In the genomic region with DNA sequence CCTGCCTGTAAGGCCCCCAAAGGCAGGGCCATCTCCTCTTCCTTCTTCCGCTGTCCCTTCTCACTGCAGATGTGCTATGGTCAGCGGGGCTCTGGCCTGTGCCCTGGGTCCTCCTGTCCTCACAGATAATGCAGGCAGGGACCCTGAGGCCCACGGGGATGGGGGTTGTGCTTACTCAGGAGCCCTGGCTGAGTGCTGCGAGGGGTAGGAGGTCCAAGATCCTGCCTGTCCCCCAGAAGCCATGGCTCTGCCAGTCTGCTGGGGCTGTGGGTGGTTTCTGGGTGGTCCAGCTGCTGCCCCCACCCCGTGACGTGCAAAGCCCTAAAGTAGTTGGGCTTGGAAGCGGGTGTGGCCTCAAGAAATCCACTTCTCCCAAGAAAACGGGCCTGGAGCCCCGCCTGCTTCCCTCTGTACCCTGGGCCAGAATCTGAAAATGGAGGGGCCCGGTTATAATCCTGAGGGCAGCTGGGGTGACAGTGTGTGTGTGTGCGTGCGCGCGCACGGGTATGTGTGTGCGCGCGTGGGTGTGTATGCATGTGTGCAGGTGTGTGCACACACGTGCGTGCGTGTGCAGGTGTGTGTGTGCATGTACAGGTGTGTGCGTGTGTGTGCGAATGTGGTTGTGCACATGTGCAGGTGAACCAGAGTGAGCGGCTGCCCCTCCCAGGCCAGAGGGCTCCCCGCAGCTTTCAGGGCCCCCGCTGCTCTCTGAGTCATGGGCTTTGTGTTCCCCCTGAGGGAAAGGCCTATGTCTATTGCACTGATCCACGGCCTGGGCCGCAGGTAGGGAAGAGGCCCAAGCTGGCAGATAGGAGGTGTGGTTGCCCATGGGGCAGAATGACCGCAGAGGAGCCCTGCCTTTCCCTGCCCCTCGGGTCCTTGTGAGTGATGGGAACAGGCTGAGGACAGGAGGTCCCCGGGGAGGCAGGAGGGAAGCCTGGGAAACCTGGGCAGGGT, we compare ENCODE assay signal across 17 cellular contexts. TPM values are rescaled to one million over a fixed set of nuclear protein-coding genes. Genes with fewer than 3 reads are reported as not detected.
DNase-seq lines count a peak whose midpoint lies in the region; ATAC-seq and TF ChIP-seq lines count a peak whose summit lies in the region.
"Had no signal": no experiment of that assay in that cellular context is flagged by ENCODE, and none has a peak within 500 bp of the region (broad histone marks: within the 10 kb centered on the region; RNA-seq: fewer than 3 reads in every experiment).

No MANE protein-coding gene starts in this region.

- H3F3A ChIP-seq in MM.1S (ENCODE audit: insufficient read depth, low read length) = no peaks in the 10 kb centered on the region

- H3K36me3 ChIP-seq in breast epithelium (no peaks in the 10 kb centered on the region), MM.1S (replicated peaks; ENCODE audit: insufficient read depth, low read length) (no peaks in the 10 kb centered on the region)
- H3K36me3 ChIP-seq: BE2C had no signal

- TF ChIP-seq CTCF in breast epithelium (IDR thresholded peaks at IDR 0.05) (no peak), MCF 10A (IDR thresholded peaks at IDR 0.05; ENCODE audit: unreplicated experiment) (no peak), mesothelial cell of epicardium (IDR thresholded peaks at IDR 0.05; ENCODE audit: unreplicated experiment) (no peak), MM.1S (IDR thresholded peaks at IDR 0.05; ENCODE audit: low read length) (no peak), GM13977 (IDR thresholded peaks at IDR 0.05; ENCODE audit: extremely low read depth, insufficient read depth, missing control alignments) (no peak)

- no peak overlapping the region for H3K4me3 ChIP-seq in breast epithelium
- no peak overlapping the region for H3K4me3 ChIP-seq in MM.1S (ENCODE audit: low read length)

- TF ChIP-seq POLR2A in breast epithelium (IDR thresholded peaks at IDR 0.05) = no peak

- ATAC-seq in stimulated activated effector memory CD8-positive, alpha-beta T cell treated with anti-CD3 and anti-CD28 coated beads, Interleukin-12 subunit alpha, Interleukin-12 subunit beta, amount 100 ng/mL, for 72 hours = no peak

- H3K27ac Mint-ChIP-seq in MCF 10A (ENCODE audit: low read depth, unreplicated experiment) (no peak overlapping the region), mesothelial cell of epicardium (peak overlapping the region; percentile 98)
- peak overlapping the region; percentile 34 for H3K27ac Mint-ChIP-seq in stimulated activated effector memory CD8-positive, alpha-beta T cell treated with anti-CD3 and anti-CD28 coated beads, Interleukin-12 subunit alpha, Interleukin-12 subunit beta, amount 100 ng/mL, for 72 hours

- H3K4me1 Mint-ChIP-seq in MCF 10A (ENCODE audit: insufficient read depth, unreplicated experiment) = no peaks in the 10 kb centered on the region
- H3K4me1 Mint-ChIP-seq in mesothelial cell of epicardium = peaks cover 37% of the 10 kb centered on the region
- H3K4me1 Mint-ChIP-seq in stimulated activated effector memory CD8-positive, alpha-beta T cell treated with anti-CD3 and anti-CD28 coated beads, Interleukin-12 subunit alpha, Interleukin-12 subunit beta, amount 100 ng/mL, for 72 hours = peaks cover 25% of the 10 kb centered on the region

- in situ Hi-C loops in GM13977 (cut with MboI; ENCODE audit: low pct_unique_long_range_greater_than_20kb, low sequenced_read_pairs, unreplicated experiment) = no loop called here

- BruUV-seq in MCF 10A (replicated peaks; lab: Mats Ljungman, UMichigan) = no TSS peak

- no peak overlapping the region for H3K4me3 Mint-ChIP-seq in MCF 10A (ENCODE audit: unreplicated experiment)
- H3K4me3 Mint-ChIP-seq in mesothelial cell of epicardium = no peak overlapping the region
- no peak overlapping the region for H3K4me3 Mint-ChIP-seq in stimulated activated effector memory CD8-positive, alpha-beta T cell treated with anti-CD3 and anti-CD28 coated beads, Interleukin-12 subunit alpha, Interleukin-12 subunit beta, amount 100 ng/mL, for 72 hours
- H3K4me3 Mint-ChIP-seq: CD8-positive, alpha-beta memory T cell; H9 had no signal

- intact Hi-C loops in breast epithelium (cut with DNase I; ENCODE audit: low total_unique reads) = no loop called here
- intact Hi-C loops in MCF 10A (cut with micrococcal nuclease) = no loop called here

- no peaks in the 10 kb centered on the region for H4K20me1 ChIP-seq in MM.1S (ENCODE audit: insufficient read depth, low read length)

- POLR2A ChIA-PET in MCF 10A (lab: Yijun Ruan, JAX) = no interaction called here

- no peaks in the 10 kb centered on the region for H3K79me2 ChIP-seq in MM.1S (ENCODE audit: low read length)

- H3K36me3 Mint-ChIP-seq in MCF 10A (ENCODE audit: insufficient read depth, unreplicated experiment) (peaks cover 6% of the 10 kb centered on the region), mesothelial cell of epicardium (peaks cover 1% of the 10 kb centered on the region)
- no peaks in the 10 kb centered on the region for H3K36me3 Mint-ChIP-seq in stimulated activated effector memory CD8-positive, alpha-beta T cell treated with anti-CD3 and anti-CD28 coated beads, Interleukin-12 subunit alpha, Interleukin-12 subunit beta, amount 100 ng/mL, for 72 hours
- H3K36me3 Mint-ChIP-seq: CD8-positive, alpha-beta memory T cell had no signal

- H3K27ac ChIP-seq in breast epithelium (peak overlapping the region; percentile 89 to 93), angular gyrus (ENCODE audit: low read depth, low read length) (peak overlapping the region; percentile 63), MM.1S (ENCODE audit: low read length) (no peak overlapping the region)
- H3K27ac ChIP-seq: 22Rv1 had no signal

- H3K4me2 ChIP-seq in MM.1S (ENCODE audit: low read depth, low read length) = no peak overlapping the region

- no peak overlapping the region for H2AFZ ChIP-seq in MM.1S (ENCODE audit: low read length)

- DNase-seq in breast epithelium (ENCODE audit: low spot score in 2 of 2) (no peak), MCF 10A (ENCODE audit: unreplicated experiment) (no peak), mesothelial cell of epicardium (ENCODE audit: low spot score in 2 of 2, unreplicated experiment in 2 of 2) (no peak), DMS79 (lab: John Stamatoyannopoulos, UW) (no peak), MM.1S (no peak), GM13977 (ENCODE audit: low spot score) (no peak)
- no peak for DNase-seq in stimulated activated effector memory CD8-positive, alpha-beta T cell treated with anti-CD3 and anti-CD28 coated beads, Interleukin-12 subunit alpha, Interleukin-12 subunit beta, amount 100 ng/mL, for 72 hours (ENCODE audit: low spot score in 2 of 2)
- DNase-seq: BE2C; CD8-positive, alpha-beta memory T cell; GF-D8; H9; NCI-H187 treated with DMSO at 0.1 percent for 48 hours; NCI-H526 treated with DMSO at 0.1 percent for 48 hours had no signal

- CTCF ChIA-PET in MCF 10A (lab: Yijun Ruan, JAX) = interaction anchor here (0.6 to 1.0 kb wide), 3 partner anchors 8 to 91 kb away, joined by 3 read pairs; no protein-coding TSS in a partner anchor

- H3K9me2 ChIP-seq in MM.1S (replicated peaks; ENCODE audit: insufficient read depth, low read length) = no peaks in the 10 kb centered on the region

- no peak overlapping the region for H3K9ac ChIP-seq in MM.1S (ENCODE audit: low read length)

- no peaks in the 10 kb centered on the region for H3K27me3 Mint-ChIP-seq in MCF 10A (ENCODE audit: insufficient read depth, unreplicated experiment)
- no peaks in the 10 kb centered on the region for H3K27me3 Mint-ChIP-seq in mesothelial cell of epicardium (ENCODE audit: low read depth)

- peaks cover under 1% of the 10 kb centered on the region for H3K9me3 Mint-ChIP-seq in MCF 10A (ENCODE audit: unreplicated experiment)
- H3K9me3 Mint-ChIP-seq in mesothelial cell of epicardium = no peaks in the 10 kb centered on the region
- H3K9me3 Mint-ChIP-seq in stimulated activated effector memory CD8-positive, alpha-beta T cell treated with anti-CD3 and anti-CD28 coated beads, Interleukin-12 subunit alpha, Interleukin-12 subunit beta, amount 100 ng/mL, for 72 hours = no peaks in the 10 kb centered on the region
- H3K9me3 Mint-ChIP-seq: CD8-positive, alpha-beta memory T cell; H9 had no signal

- H3K4me1 ChIP-seq in breast epithelium = peaks cover 0 to 35% of the 10 kb centered on the region in 2 donors
- H3K4me1 ChIP-seq in MM.1S (ENCODE audit: low read length) = no peaks in the 10 kb centered on the region
- H3K4me1 ChIP-seq: BE2C had no signal

- H3K27me3 ChIP-seq in breast epithelium (no peaks in the 10 kb centered on the region), MM.1S (replicated peaks; ENCODE audit: insufficient read depth, low read length) (no peaks in the 10 kb centered on the region)
- H3K27me3 ChIP-seq: BE2C had no signal

- H3K9me3 ChIP-seq in breast epithelium (no peaks in the 10 kb centered on the region), MM.1S (replicated peaks; ENCODE audit: insufficient read depth, low read length) (no peaks in the 10 kb centered on the region)
- H3K9me3 ChIP-seq: BE2C had no signal

RNA-seq across cellular contexts. Expression of gene SPNS2, which starts 13.8 kb away (rescaled TPM):
- total RNA-seq in breast epithelium (10 to 100 TPM in 2 of 3 donors, 1 to 10 TPM in 1; 5.3 to 14.1 (median 11.5) TPM), MCF 10A (2022) (not detected in 2 replicates), mesothelial cell of epicardium (12.2 to 13.7 TPM (median 13.2 TPM) in 3 replicates)
- total RNA-seq: Daoy had no signal

RNA-seq across cellular contexts. Expression of gene MYBBP1A, which starts 42.8 kb away (rescaled TPM):
- total RNA-seq in breast epithelium = 10 to 100 TPM; 26.9 to 61.6 (median 50.1) TPM
- total RNA-seq in MCF 10A (2022) = 78.3 and 123 TPM in 2 replicates
- 69.5 to 74.6 TPM (median 73.5 TPM) in 3 replicates for total RNA-seq in mesothelial cell of epicardium

RNA-seq across cellular contexts. Expression of gene GGT6, which starts 47.9 kb away (rescaled TPM):
- total RNA-seq in breast epithelium = 10 to 100 TPM in 2 of 3 donors, not detected in 1; 12.8 to 33.8 TPM
- not detected in 2 replicates for total RNA-seq in MCF 10A (2022)
- 0.09 to 0.27 TPM (median 0.22 TPM) in 3 replicates for total RNA-seq in mesothelial cell of epicardium
- total RNA-seq: CD8-positive, alpha-beta memory T cell; Daoy; LHCN-M2 had no signal
